Comparison of ENCODE assay signal across 1 cellular context in the genomic region with DNA sequence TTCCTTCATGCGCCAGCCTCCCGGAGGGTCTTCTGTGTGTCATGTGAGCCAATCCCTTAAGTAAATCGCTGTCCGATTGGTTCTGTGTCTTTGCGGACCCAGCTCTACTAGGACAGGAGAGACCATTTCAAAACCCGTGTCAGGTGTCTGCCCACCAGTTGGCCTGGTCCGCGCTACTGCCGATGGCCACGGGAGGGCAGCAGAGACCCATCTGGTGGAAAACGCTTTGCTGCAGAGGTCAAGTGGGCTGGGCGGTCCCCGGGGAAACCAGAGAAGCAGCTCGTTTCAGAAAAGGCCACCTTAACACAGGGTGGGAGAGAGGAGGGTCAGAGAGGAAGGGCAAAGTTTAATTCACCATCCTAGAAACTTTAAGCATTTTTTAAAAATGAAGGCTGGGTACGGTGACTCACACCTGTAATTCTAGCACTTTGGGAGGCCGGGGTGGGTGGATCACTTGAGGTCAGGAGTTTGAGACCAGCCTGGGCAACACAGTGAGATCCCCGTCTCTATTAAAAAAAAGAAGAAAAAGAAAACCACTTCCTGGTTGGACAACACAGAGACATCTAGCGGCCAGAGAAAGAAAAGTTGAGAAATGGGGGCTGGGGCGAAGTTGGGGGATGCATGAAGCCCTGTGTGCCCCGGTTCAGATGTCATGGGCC.
TF ChIP-seq lines count a peak whose summit lies in the region.

No MANE protein-coding gene starts in this region.

TF ChIP-seq in HepG2, 621 proteins besides CTCF, POLR2A, EP300 and RAD21 (continued from another document and continues in another):
- TF ChIP-seq, protein P1, sequence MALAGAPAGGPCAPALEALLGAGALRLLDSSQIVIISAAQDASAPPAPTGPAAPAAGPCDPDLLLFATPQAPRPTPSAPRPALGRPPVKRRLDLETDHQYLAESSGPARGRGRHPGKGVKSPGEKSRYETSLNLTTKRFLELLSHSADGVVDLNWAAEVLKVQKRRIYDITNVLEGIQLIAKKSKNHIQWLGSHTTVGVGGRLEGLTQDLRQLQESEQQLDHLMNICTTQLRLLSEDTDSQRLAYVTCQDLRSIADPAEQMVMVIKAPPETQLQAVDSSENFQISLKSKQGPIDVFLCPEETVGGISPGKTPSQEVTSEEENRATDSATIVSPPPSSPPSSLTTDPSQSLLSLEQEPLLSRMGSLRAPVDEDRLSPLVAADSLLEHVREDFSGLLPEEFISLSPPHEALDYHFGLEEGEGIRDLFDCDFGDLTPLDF (CRISPR knock-in tag; IDR thresholded peaks at IDR 0.05) = peak; percentile 26; the same call in 1 of the 2 replicates
- TF ChIP-seq ZNF484 (CRISPR knock-in tag; IDR thresholded peaks at IDR 0.05; ENCODE audit: borderline replicate concordance, low read depth) (no peak), FOXC1 (CRISPR knock-in tag; IDR thresholded peaks at IDR 0.05; ENCODE audit: borderline replicate concordance) (peak; percentile 82; the same call in 1 of the 2 replicates), TCF7 (IDR thresholded peaks at IDR 0.05; ENCODE audit: low read depth) (no peak), ZNF251 (CRISPR knock-in tag; IDR thresholded peaks at IDR 0.05) (0 out of 2 replicates have a peak, but pooled peaks have one; percentile 31), MIER2 (CRISPR knock-in tag; IDR thresholded peaks at IDR 0.05) (peak; percentile 74), THAP11 (CRISPR knock-in tag; IDR thresholded peaks at IDR 0.05) (peak; percentile 66; the same call in 1 of the 2 replicates), PHF21A (CRISPR knock-in tag; IDR thresholded peaks at IDR 0.05) (peak; percentile 74), YY1 (IDR thresholded peaks at IDR 0.05; ENCODE audit: insufficient read depth, insufficient replicate concordance, low read depth, low read length) (peak; percentile 53), KAT7 (CRISPR knock-in tag; IDR thresholded peaks at IDR 0.05; ENCODE audit: borderline replicate concordance) (0 out of 2 replicates have a peak, but pooled peaks have one; percentile 64), ZBTB21 (CRISPR knock-in tag; IDR thresholded peaks at IDR 0.05) (no peak), ZNF230 (CRISPR knock-in tag; IDR thresholded peaks at IDR 0.05) (peak; percentile 74; the same call in 1 of the 2 replicates), ZC3H4 (CRISPR knock-in tag; IDR thresholded peaks at IDR 0.05; ENCODE audit: borderline replicate concordance) (no peak), ETV5 (CRISPR knock-in tag; IDR thresholded peaks at IDR 0.05; ENCODE audit: borderline replicate concordance) (peak; percentile 56; the same call in 1 of the 2 replicates), ZNF660 (CRISPR knock-in tag; IDR thresholded peaks at IDR 0.05; ENCODE audit: borderline replicate concordance, low read depth) (no peak), ZSCAN29 (CRISPR knock-in tag; conservative IDR thresholded peaks at IDR 0.05) (peak; percentile 88), ISL2 (CRISPR knock-in tag; IDR thresholded peaks at IDR 0.05) (peak; percentile 50; the same call in 1 of the 2 replicates), ZNF460 (CRISPR knock-in tag; IDR thresholded peaks at IDR 0.05; ENCODE audit: borderline replicate concordance) (peak; percentile 69; the same call in 1 of the 2 replicates), ZNF7 (CRISPR knock-in tag; IDR thresholded peaks at IDR 0.05) (no peak), ZNF572 (CRISPR knock-in tag; IDR thresholded peaks at IDR 0.05) (peak; percentile 83), TARDBP (CRISPR knock-in tag; IDR thresholded peaks at IDR 0.05) (peak; percentile 85), ZNF138 (CRISPR knock-in tag; IDR thresholded peaks at IDR 0.05; ENCODE audit: low read depth) (no peak), HIVEP1 (CRISPR knock-in tag; IDR thresholded peaks at IDR 0.05) (peak; percentile 63; the same call in 1 of the 2 replicates), SOX5 (CRISPR knock-in tag; IDR thresholded peaks at IDR 0.05; ENCODE audit: borderline replicate concordance) (peak; percentile 56), MTF2 (CRISPR knock-in tag; IDR thresholded peaks at IDR 0.05; ENCODE audit: borderline replicate concordance) (peak; percentile 74; the same call in 1 of the 2 replicates), ZNF839 (CRISPR knock-in tag; IDR thresholded peaks at IDR 0.05; ENCODE audit: borderline replicate concordance) (no peak), GATA4 (IDR thresholded peaks at IDR 0.05; ENCODE audit: borderline replicate concordance, low read depth) (no peak), IRX3 (CRISPR knock-in tag; IDR thresholded peaks at IDR 0.05; ENCODE audit: borderline replicate concordance, low read depth) (peak; percentile 65; the same call in 1 of the 2 replicates), ZNF619 (CRISPR knock-in tag; IDR thresholded peaks at IDR 0.05) (peak; percentile 87)
- TF ChIP-seq, protein P2, sequence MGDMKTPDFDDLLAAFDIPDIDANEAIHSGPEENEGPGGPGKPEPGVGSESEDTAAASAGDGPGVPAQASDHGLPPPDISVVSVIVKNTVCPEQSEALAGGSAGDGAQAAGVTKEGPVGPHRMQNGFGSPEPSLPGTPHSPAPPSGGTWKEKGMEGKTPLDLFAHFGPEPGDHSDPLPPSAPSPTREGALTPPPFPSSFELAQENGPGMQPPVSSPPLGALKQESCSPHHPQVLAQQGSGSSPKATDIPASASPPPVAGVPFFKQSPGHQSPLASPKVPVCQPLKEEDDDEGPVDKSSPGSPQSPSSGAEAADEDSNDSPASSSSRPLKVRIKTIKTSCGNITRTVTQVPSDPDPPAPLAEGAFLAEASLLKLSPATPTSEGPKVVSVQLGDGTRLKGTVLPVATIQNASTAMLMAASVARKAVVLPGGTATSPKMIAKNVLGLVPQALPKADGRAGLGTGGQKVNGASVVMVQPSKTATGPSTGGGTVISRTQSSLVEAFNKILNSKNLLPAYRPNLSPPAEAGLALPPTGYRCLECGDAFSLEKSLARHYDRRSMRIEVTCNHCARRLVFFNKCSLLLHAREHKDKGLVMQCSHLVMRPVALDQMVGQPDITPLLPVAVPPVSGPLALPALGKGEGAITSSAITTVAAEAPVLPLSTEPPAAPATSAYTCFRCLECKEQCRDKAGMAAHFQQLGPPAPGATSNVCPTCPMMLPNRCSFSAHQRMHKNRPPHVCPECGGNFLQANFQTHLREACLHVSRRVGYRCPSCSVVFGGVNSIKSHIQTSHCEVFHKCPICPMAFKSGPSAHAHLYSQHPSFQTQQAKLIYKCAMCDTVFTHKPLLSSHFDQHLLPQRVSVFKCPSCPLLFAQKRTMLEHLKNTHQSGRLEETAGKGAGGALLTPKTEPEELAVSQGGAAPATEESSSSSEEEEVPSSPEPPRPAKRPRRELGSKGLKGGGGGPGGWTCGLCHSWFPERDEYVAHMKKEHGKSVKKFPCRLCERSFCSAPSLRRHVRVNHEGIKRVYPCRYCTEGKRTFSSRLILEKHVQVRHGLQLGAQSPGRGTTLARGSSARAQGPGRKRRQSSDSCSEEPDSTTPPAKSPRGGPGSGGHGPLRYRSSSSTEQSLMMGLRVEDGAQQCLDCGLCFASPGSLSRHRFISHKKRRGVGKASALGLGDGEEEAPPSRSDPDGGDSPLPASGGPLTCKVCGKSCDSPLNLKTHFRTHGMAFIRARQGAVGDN (CRISPR knock-in tag; IDR thresholded peaks at IDR 0.05) = peak; percentile 70
- TF ChIP-seq, protein P3, sequence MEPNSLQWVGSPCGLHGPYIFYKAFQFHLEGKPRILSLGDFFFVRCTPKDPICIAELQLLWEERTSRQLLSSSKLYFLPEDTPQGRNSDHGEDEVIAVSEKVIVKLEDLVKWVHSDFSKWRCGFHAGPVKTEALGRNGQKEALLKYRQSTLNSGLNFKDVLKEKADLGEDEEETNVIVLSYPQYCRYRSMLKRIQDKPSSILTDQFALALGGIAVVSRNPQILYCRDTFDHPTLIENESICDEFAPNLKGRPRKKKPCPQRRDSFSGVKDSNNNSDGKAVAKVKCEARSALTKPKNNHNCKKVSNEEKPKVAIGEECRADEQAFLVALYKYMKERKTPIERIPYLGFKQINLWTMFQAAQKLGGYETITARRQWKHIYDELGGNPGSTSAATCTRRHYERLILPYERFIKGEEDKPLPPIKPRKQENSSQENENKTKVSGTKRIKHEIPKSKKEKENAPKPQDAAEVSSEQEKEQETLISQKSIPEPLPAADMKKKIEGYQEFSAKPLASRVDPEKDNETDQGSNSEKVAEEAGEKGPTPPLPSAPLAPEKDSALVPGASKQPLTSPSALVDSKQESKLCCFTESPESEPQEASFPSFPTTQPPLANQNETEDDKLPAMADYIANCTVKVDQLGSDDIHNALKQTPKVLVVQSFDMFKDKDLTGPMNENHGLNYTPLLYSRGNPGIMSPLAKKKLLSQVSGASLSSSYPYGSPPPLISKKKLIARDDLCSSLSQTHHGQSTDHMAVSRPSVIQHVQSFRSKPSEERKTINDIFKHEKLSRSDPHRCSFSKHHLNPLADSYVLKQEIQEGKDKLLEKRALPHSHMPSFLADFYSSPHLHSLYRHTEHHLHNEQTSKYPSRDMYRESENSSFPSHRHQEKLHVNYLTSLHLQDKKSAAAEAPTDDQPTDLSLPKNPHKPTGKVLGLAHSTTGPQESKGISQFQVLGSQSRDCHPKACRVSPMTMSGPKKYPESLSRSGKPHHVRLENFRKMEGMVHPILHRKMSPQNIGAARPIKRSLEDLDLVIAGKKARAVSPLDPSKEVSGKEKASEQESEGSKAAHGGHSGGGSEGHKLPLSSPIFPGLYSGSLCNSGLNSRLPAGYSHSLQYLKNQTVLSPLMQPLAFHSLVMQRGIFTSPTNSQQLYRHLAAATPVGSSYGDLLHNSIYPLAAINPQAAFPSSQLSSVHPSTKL (CRISPR knock-in tag; IDR thresholded peaks at IDR 0.05) = peak; percentile 48
- TF ChIP-seq, protein P4, sequence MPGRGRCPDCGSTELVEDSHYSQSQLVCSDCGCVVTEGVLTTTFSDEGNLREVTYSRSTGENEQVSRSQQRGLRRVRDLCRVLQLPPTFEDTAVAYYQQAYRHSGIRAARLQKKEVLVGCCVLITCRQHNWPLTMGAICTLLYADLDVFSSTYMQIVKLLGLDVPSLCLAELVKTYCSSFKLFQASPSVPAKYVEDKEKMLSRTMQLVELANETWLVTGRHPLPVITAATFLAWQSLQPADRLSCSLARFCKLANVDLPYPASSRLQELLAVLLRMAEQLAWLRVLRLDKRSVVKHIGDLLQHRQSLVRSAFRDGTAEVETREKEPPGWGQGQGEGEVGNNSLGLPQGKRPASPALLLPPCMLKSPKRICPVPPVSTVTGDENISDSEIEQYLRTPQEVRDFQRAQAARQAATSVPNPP (CRISPR knock-in tag; IDR thresholded peaks at IDR 0.05) = peak; percentile 33; the same call in 1 of the 2 replicates
- TF ChIP-seq, protein P5, sequence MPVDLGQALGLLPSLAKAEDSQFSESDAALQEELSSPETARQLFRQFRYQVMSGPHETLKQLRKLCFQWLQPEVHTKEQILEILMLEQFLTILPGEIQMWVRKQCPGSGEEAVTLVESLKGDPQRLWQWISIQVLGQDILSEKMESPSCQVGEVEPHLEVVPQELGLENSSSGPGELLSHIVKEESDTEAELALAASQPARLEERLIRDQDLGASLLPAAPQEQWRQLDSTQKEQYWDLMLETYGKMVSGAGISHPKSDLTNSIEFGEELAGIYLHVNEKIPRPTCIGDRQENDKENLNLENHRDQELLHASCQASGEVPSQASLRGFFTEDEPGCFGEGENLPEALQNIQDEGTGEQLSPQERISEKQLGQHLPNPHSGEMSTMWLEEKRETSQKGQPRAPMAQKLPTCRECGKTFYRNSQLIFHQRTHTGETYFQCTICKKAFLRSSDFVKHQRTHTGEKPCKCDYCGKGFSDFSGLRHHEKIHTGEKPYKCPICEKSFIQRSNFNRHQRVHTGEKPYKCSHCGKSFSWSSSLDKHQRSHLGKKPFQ (CRISPR knock-in tag; IDR thresholded peaks at IDR 0.05; ENCODE audit: insufficient replicate concordance) = no peak
- TF ChIP-seq, protein P6, sequence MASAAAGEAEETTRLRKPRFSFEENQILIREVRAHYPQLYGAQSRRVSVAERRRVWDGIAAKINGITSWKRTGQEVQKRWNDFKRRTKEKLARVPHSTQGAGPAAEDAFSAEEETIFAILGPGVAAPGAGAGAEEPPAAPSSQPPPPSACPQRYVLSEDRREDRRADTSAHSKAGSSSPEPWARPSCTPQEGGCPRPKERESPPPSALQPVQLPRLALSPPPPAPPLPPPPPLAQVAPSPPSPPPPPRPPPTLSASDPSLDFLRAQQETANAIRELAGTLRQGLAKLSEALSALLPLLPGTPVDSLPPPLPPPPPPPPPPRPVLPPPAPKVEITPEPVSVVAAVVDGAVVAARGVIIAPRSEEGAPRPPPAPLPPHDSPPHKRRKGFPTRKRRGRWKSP (CRISPR knock-in tag; IDR thresholded peaks at IDR 0.05) = no peak
- TF ChIP-seq, protein P7, sequence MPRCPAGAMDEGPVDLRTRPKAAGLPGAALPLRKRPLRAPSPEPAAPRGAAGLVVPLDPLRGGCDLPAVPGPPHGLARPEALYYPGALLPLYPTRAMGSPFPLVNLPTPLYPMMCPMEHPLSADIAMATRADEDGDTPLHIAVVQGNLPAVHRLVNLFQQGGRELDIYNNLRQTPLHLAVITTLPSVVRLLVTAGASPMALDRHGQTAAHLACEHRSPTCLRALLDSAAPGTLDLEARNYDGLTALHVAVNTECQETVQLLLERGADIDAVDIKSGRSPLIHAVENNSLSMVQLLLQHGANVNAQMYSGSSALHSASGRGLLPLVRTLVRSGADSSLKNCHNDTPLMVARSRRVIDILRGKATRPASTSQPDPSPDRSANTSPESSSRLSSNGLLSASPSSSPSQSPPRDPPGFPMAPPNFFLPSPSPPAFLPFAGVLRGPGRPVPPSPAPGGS (CRISPR knock-in tag; IDR thresholded peaks at IDR 0.05) = peak; percentile 62; the same call in 1 of the 2 replicates
- TF ChIP-seq, protein P8, sequence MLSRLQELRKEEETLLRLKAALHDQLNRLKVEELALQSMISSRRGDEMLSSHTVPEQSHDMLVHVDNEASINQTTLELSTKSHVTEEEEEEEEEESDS (CRISPR knock-in tag; IDR thresholded peaks at IDR 0.05; ENCODE audit: borderline replicate concordance) = no peak
- TF ChIP-seq, protein P9, sequence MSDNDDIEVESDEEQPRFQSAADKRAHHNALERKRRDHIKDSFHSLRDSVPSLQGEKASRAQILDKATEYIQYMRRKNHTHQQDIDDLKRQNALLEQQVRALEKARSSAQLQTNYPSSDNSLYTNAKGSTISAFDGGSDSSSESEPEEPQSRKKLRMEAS (IDR thresholded peaks at IDR 0.05) = peak; percentile 44; the same call in 1 of the 2 replicates
- TF ChIP-seq, protein P10, sequence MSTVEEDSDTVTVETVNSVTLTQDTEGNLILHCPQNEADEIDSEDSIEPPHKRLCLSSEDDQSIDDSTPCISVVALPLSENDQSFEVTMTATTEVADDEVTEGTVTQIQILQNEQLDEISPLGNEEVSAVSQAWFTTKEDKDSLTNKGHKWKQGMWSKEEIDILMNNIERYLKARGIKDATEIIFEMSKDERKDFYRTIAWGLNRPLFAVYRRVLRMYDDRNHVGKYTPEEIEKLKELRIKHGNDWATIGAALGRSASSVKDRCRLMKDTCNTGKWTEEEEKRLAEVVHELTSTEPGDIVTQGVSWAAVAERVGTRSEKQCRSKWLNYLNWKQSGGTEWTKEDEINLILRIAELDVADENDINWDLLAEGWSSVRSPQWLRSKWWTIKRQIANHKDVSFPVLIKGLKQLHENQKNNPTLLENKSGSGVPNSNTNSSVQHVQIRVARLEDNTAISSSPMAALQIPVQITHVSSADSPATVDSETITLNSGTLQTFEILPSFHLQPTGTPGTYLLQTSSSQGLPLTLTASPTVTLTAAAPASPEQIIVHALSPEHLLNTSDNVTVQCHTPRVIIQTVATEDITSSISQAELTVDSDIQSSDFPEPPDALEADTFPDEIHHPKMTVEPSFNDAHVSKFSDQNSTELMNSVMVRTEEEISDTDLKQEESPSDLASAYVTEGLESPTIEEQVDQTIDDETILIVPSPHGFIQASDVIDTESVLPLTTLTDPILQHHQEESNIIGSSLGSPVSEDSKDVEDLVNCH (CRISPR knock-in tag; IDR thresholded peaks at IDR 0.05) = no peak
- TF ChIP-seq, protein P11, sequence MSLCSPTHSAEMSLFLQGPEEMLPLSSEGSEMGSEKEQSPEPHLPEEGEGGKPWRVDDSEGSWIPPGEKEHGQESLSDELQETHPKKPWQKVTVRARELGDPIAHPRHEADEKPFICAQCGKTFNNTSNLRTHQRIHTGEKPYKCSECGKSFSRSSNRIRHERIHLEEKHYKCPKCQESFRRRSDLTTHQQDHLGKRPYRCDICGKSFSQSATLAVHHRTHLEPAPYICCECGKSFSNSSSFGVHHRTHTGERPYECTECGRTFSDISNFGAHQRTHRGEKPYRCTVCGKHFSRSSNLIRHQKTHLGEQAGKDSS (CRISPR knock-in tag; IDR thresholded peaks at IDR 0.05; ENCODE audit: borderline replicate concordance, low read depth) = peak; percentile 85; the same call in 1 of the 2 replicates
